In genomic region chr2:120677221-120677620, GRCh38 we compare ENCODE assay signal across 29 cellular contexts. TPM values are rescaled to one million over a fixed set of nuclear protein-coding genes. Genes with fewer than 3 reads are reported as not detected.
"Had no signal": no experiment of that assay in that cellular context is flagged by ENCODE, and none has a peak within 500 bp of the region (broad histone marks: within the 10 kb centered on the region; RNA-seq: fewer than 3 reads in every experiment).

No MANE protein-coding gene starts in this region.

- H3K27ac ChIP-seq: esophagus muscularis mucosa, foreskin keratinocyte, gastrocnemius medialis had no signal

- H3K9me3 ChIP-seq: esophagus muscularis mucosa, gastrocnemius medialis had no signal

- H3K4me3 ChIP-seq: esophagus muscularis mucosa, gastrocnemius medialis had no signal

- H3K4me1 ChIP-seq: foreskin keratinocyte had no signal

- H3K36me3 ChIP-seq: esophagus muscularis mucosa, gastrocnemius medialis had no signal

- DNase-seq: activated CD4-positive, alpha-beta memory T cell treated with anti-CD3 and anti-CD28 coated beads for 36 hours; activated CD4-positive, alpha-beta T cell treated with anti-CD3 and anti-CD28 coated beads for 36 hours; activated CD4-positive, alpha-beta T cell treated with anti-CD3 and anti-CD28 coated beads, Interleukin-2, amount 10 ng/mL, durations not matched to agents 24 days and 14 days; activated CD4-positive, CD25-positive, alpha-beta regulatory T cell; activated CD4-positive, CD25-positive, alpha-beta regulatory T cell treated with anti-CD3 and anti-CD28 coated beads, Interleukin-2, amount 50 U/mL, for 72 hours; activated CD8-positive, alpha-beta memory T cell treated with anti-CD3 and anti-CD28 coated beads, Interleukin-2, amount 10 ng/mL, durations not matched to agents 7 days and 5 days; activated CD8-positive, alpha-beta memory T cell treated with anti-CD3 and anti-CD28 coated beads, Interleukin-2, amount 50 U/mL, for 4 hours; activated CD8-positive, alpha-beta T cell treated with anti-CD3 and anti-CD28 coated beads, Interleukin-2, amount 10 ng/mL, durations not matched to agents 7 days and 5 days; activated gamma-delta T cell; activated naive CD4-positive, alpha-beta T cell; activated naive CD4-positive, alpha-beta T cell treated with anti-CD3 and anti-CD28 coated beads, Interleukin-2, amount 10 ng/mL, durations not matched to agents 7 days and 5 days; activated naive CD8-positive, alpha-beta T cell treated with anti-CD3 and anti-CD28 coated beads, Interleukin-2, amount 10 ng/mL, durations not matched to agents 7 days and 5 days; activated T-cell treated with anti-CD3 and anti-CD28 coated beads, Interleukin-2, amount 50 U/mL, for 24 hours; activated T-cell treated with anti-CD3 and anti-CD28 coated beads, Interleukin-2, amount 50 U/mL, for 72 hours; amniotic stem cell; anterior cingulate cortex; caudate nucleus; cortex of kidney; dermis blood vessel endothelial cell; effector CD4-positive, alpha-beta T cell; effector memory CD8-positive, alpha-beta T cell; erythroblast; foreskin keratinocyte; gastrocnemius medialis; glutamatergic neuron; T-helper 2 cell had no signal

RNA-seq across cellular contexts. Expression of gene GLI2, which starts 58.4 kb away (rescaled TPM):
- total RNA-seq: activated CD4-positive, alpha-beta memory T cell treated with anti-CD3 and anti-CD28 coated beads for 36 hours; activated CD4-positive, alpha-beta T cell treated with anti-CD3 and anti-CD28 coated beads for 36 hours; activated CD8-positive, alpha-beta memory T cell treated with anti-CD3 and anti-CD28 coated beads for 36 hours; activated naive CD4-positive, alpha-beta T cell treated with anti-CD3 and anti-CD28 coated beads, Interleukin-2, amount 50 U/mL, for 72 hours; activated T-cell treated with anti-CD3 and anti-CD28 coated beads, Interleukin-2, amount 50 U/mL, for 72 hours; foreskin keratinocyte had no signal
